Comparison of ENCODE assay signal across 8 cellular contexts in genomic region chr22:31750365-31751284, GRCh38. TPM values are rescaled to one million over a fixed set of nuclear protein-coding genes. Genes with fewer than 3 reads are reported as not detected.
DNase-seq lines count a peak whose midpoint lies in the region; ATAC-seq and TF ChIP-seq lines count a peak whose summit lies in the region.

No MANE protein-coding gene starts in this region.

- TF ChIP-seq CTCF in right atrium auricular region (IDR thresholded peaks at IDR 0.05) (no peak), breast epithelium (IDR thresholded peaks at IDR 0.05) (no peak)

- H3K27ac ChIP-seq in right atrium auricular region, result peak overlapping the region; percentile 78 to 90
- H3K27ac ChIP-seq in breast epithelium, result peak overlapping the region; percentile 91 to 92
- peak overlapping the region; percentile 87 for H3K27ac ChIP-seq in muscle layer of colon (ENCODE audit: low read depth, low read length)

- H3K4me3 ChIP-seq in right atrium auricular region, result peak overlapping the region; percentile 80 to 98
- peak overlapping the region; percentile 88 to 100 (median 93) for H3K4me3 ChIP-seq in breast epithelium
- H3K4me3 ChIP-seq in muscle layer of colon (ENCODE audit: low read depth in 1 of 2, low read length in 2 of 2), result peak overlapping the region in 1 of 2 donors; percentile 89

- intact Hi-C loops in left ventricle myocardium superior (cut with micrococcal nuclease) (no loop called here), breast epithelium (cut with DNase I; ENCODE audit: low total_unique reads) (no loop called here)

- DNase-seq in right atrium auricular region (ENCODE audit: low spot score), result no peak
- no peak for DNase-seq in left ventricle myocardium superior
- DNase-seq in breast epithelium (ENCODE audit: low spot score in 2 of 2), result no peak
- DNase-seq in NCI-H345 (lab: John Stamatoyannopoulos, UW), result no peak
- no peak for DNase-seq in NCI-H345 treated with DMSO at 0.1 percent for 48 hours (lab: John Stamatoyannopoulos, UW; ENCODE audit: unreplicated experiment)

- peak overlapping the region; percentile 51 for H3K9ac ChIP-seq in muscle layer of colon (ENCODE audit: low read length)

- TF ChIP-seq POLR2A in breast epithelium (IDR thresholded peaks at IDR 0.05), result no peak

- H3K4me1 ChIP-seq in right atrium auricular region (peaks cover 0 to 55% of the 10 kb centered on the region in 2 donors), breast epithelium (peaks cover 0 to 12% of the 10 kb centered on the region in 2 donors), muscle layer of colon (ENCODE audit: insufficient read depth, low read length) (peaks cover 46% of the 10 kb centered on the region)

- no peak for ATAC-seq in left ventricle myocardium superior
- no peak for ATAC-seq in GM21447 (IDR thresholded peaks at IDR 0.05; ENCODE audit: unreplicated experiment)
- no peak for ATAC-seq in HG02763 (IDR thresholded peaks at IDR 0.05; ENCODE audit: unreplicated experiment)

- H3K27me3 ChIP-seq in right atrium auricular region (no peaks in the 10 kb centered on the region), breast epithelium (no peaks in the 10 kb centered on the region), muscle layer of colon (ENCODE audit: control insufficient read depth in 1 of 2, insufficient read depth in 2 of 2, low read length in 2 of 2) (no peaks in the 10 kb centered on the region)

- H3K36me3 ChIP-seq in right atrium auricular region (no peaks in the 10 kb centered on the region), breast epithelium (no peaks in the 10 kb centered on the region), muscle layer of colon (ENCODE audit: insufficient read depth, low read length) (no peaks in the 10 kb centered on the region)

- H3K9me3 ChIP-seq in right atrium auricular region (no peaks in the 10 kb centered on the region), breast epithelium (no peaks in the 10 kb centered on the region), muscle layer of colon (ENCODE audit: low read length) (no peaks in the 10 kb centered on the region)

RNA-seq across cellular contexts. Expression of gene PRR14L, which starts 0.7 kb away (rescaled TPM):
- total RNA-seq in right atrium auricular region (10 to 100 TPM; 12.8 to 13.7 TPM), left ventricle myocardium superior (16.4 TPM), breast epithelium (10 to 100 TPM; 24.9 to 31.3 (median 27.5) TPM)

RNA-seq across cellular contexts. Expression of gene DEPDC5, which starts 3.2 kb away (rescaled TPM):
- 1 to 10 TPM; 7.0 to 8.6 TPM for total RNA-seq in right atrium auricular region
- total RNA-seq in left ventricle myocardium superior, result 16.7 TPM
- 10 to 100 TPM; 13.6 to 20.0 (median 16.1) TPM for total RNA-seq in breast epithelium
